ENCODE assay signal across 26 cellular contexts in the genomic region with DNA sequence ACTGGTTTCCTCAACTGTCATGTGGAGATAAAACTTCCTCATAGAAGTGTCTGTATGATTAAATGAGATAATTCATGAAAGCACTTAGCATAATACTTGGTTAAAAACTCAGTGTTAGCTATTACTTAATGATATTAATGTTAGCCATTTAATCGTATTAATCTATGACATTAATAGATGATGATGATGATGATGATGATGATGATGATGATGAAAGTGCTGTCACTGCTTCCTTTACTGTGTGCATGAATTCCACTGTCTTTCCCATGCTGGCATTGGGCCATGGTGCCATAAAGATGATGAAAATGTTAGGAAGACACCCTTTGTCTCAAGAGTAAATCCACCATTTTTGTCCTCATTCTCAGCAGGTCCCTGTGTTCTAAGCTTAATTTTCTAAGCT.
DNase-seq lines count a peak whose midpoint lies in the region; ATAC-seq and TF ChIP-seq lines count a peak whose summit lies in the region.
"Had no signal": no experiment of that assay in that cellular context is flagged by ENCODE, and none has a peak within 500 bp of the region (broad histone marks: within the 10 kb centered on the region; RNA-seq: fewer than 3 reads in every experiment).

No MANE protein-coding gene starts in this region.

- H3K9me3 ChIP-seq in fibroblast of lung (ENCODE audit: control insufficient read depth, insufficient read depth, low read depth, low read length) = no peaks in the 10 kb centered on the region
- no peaks in the 10 kb centered on the region for H3K9me3 ChIP-seq in smooth muscle cell (replicated peaks; ENCODE audit: low read depth)
- H3K9me3 ChIP-seq: A549, HAP-1, MG63 had no signal

- peak overlapping the region; percentile 94 for H3K27ac Mint-ChIP-seq in HFFc6
- H3K27ac Mint-ChIP-seq: GM23338 had no signal

- H3K9me3 Mint-ChIP-seq in HFFc6 = no peaks in the 10 kb centered on the region
- H3K9me3 Mint-ChIP-seq: CD4-positive, alpha-beta memory T cell; GM23338 had no signal

- no peaks in the 10 kb centered on the region for H3K27me3 Mint-ChIP-seq in HFFc6 (ENCODE audit: insufficient read depth)
- H3K27me3 Mint-ChIP-seq: CD4-positive, alpha-beta memory T cell had no signal

- ATAC-seq in HG02610 (IDR thresholded peaks at IDR 0.05; ENCODE audit: unreplicated experiment) = no peak
- ATAC-seq: GM12878, GM23338, Panc1 had no signal

- H3F3A ChIP-seq in smooth muscle cell (ENCODE audit: low read depth) = no peaks in the 10 kb centered on the region

- WGBS in smooth muscle cell (ENCODE audit: low lambda C conversion rate) = 100% methylated on average over 1 of the region's 1 CpG

- peak overlapping the region; percentile 80; the same call in 1 of the 2 replicates for H3K4me3 Mint-ChIP-seq in HFFc6
- H3K4me3 Mint-ChIP-seq: CD4-positive, alpha-beta memory T cell; GM23338 had no signal

- peaks cover 11% of the 10 kb centered on the region for H3K36me3 Mint-ChIP-seq in HFFc6 (ENCODE audit: low read depth)

- 0 out of 2 replicates have a peak, but pooled peaks cover 5% of the 10 kb centered on the region for H3K36me3 ChIP-seq in ACC112 (ENCODE audit: insufficient read depth, low read length)
- no peaks in the 10 kb centered on the region for H3K36me3 ChIP-seq in fibroblast of lung (ENCODE audit: control insufficient read depth, insufficient read depth, low read length)
- no peaks in the 10 kb centered on the region for H3K36me3 ChIP-seq in smooth muscle cell (ENCODE audit: low read depth)
- H3K36me3 ChIP-seq: HAP-1, MG63 had no signal

- H3K4me2 ChIP-seq in fibroblast of lung (ENCODE audit: extremely low read depth, insufficient read depth, low read length) = no peak overlapping the region
- peak overlapping the region; percentile 76 for H3K4me2 ChIP-seq in smooth muscle cell
- H3K4me2 ChIP-seq: A549, GM23338 had no signal

- H2AFZ ChIP-seq in ACC112 (ENCODE audit: low read length, unreplicated experiment) = no peak overlapping the region
- H2AFZ ChIP-seq in fibroblast of lung (ENCODE audit: low read length) = no peak overlapping the region
- no peak overlapping the region for H2AFZ ChIP-seq in smooth muscle cell (ENCODE audit: low read depth)
- H2AFZ ChIP-seq: GM23338 had no signal

- no peaks in the 10 kb centered on the region for H3K79me2 ChIP-seq in ACC112 (ENCODE audit: control insufficient read depth, insufficient read depth, low read length, unreplicated experiment)
- no peaks in the 10 kb centered on the region for H3K79me2 ChIP-seq in fibroblast of lung (ENCODE audit: control insufficient read depth, insufficient read depth, low read length)
- no peaks in the 10 kb centered on the region for H3K79me2 ChIP-seq in smooth muscle cell (ENCODE audit: low read depth)

- H3K27ac ChIP-seq in ACC112 (ENCODE audit: low read depth, low read length) (peak overlapping the region; percentile 74), fibroblast of lung (ENCODE audit: insufficient read depth, low read length) (peak overlapping the region; percentile 35), smooth muscle cell (ENCODE audit: low read depth) (peak overlapping the region; percentile 82)
- H3K27ac ChIP-seq: A549, RWPE1 had no signal

- DNase-seq in HFFc6 (no peak), fibroblast of lung (ENCODE audit: low read depth in 2 of 2) (no peak), smooth muscle cell (lab: John Stamatoyannopoulos, UW; ENCODE audit: unreplicated experiment) (no peak), kidney glomerular epithelial cell (lab: John Stamatoyannopoulos, UW) (no peak), germinal center (ENCODE audit: low spot score) (no peak)
- DNase-seq: C1 segment of cervical spinal cord; CD4-positive, alpha-beta memory T cell; COR-L47; DMS79; GDM1; KBM-7; NCI-H1417; NCI-H1694; NCI-H2029 treated with DMSO at 0.1 percent for 48 hours; NCI-H446 treated with DMSO at 0.1 percent for 48 hours; NCI-H526; SHP77 had no signal

- H3K27me3 ChIP-seq in ACC112 (ENCODE audit: insufficient read depth, low read length) = no peaks in the 10 kb centered on the region
- no peaks in the 10 kb centered on the region for H3K27me3 ChIP-seq in fibroblast of lung (ENCODE audit: control insufficient read depth, insufficient read depth, low read length)
- H3K27me3 ChIP-seq in smooth muscle cell (ENCODE audit: low read depth) = no peaks in the 10 kb centered on the region
- H3K27me3 ChIP-seq: MG63 had no signal

- no peaks in the 10 kb centered on the region for H4K20me1 ChIP-seq in fibroblast of lung (ENCODE audit: control insufficient read depth, extremely low read depth, insufficient read depth, low read length)
- H4K20me1 ChIP-seq in smooth muscle cell (ENCODE audit: low read depth) = no peaks in the 10 kb centered on the region

- no peak for TF ChIP-seq CTCF in HFFc6 (IDR thresholded peaks at IDR 0.05)
- TF ChIP-seq CTCF in fibroblast of lung (conservative IDR thresholded peaks at IDR 0.05 in 1 of 2, IDR thresholded peaks at IDR 0.05 in 1 of 2; ENCODE audit: low read depth in 1 of 2, low read length in 2 of 2) = no peak
- no peak for TF ChIP-seq CTCF in smooth muscle cell (IDR thresholded peaks at IDR 0.05; ENCODE audit: borderline replicate concordance, insufficient read depth, poor library complexity, severe bottlenecking)

- H3K9ac ChIP-seq in fibroblast of lung (ENCODE audit: insufficient read depth, low read length) = no peak overlapping the region
- peak overlapping the region; percentile 36 for H3K9ac ChIP-seq in smooth muscle cell (ENCODE audit: low read depth)

- H3K4me1 ChIP-seq in ACC112 (ENCODE audit: control insufficient read depth, insufficient read depth, low read length, unreplicated experiment) (peaks cover 29% of the 10 kb centered on the region), fibroblast of lung (ENCODE audit: control insufficient read depth, extremely low read depth, insufficient read depth, low read length) (peaks cover 4% of the 10 kb centered on the region), smooth muscle cell (ENCODE audit: low read depth) (no peaks in the 10 kb centered on the region)
- H3K4me1 ChIP-seq: A549, HAP-1 had no signal

- H3K4me1 Mint-ChIP-seq in HFFc6 (ENCODE audit: low read depth) = peaks cover 50% of the 10 kb centered on the region
- H3K4me1 Mint-ChIP-seq: CD4-positive, alpha-beta memory T cell; GM23338 had no signal

- H3K4me3 ChIP-seq in ACC112 (ENCODE audit: low read depth, low read length) (no peak overlapping the region), fibroblast of lung (replicated peaks in 1 of 4; ENCODE audit: control extremely low read depth in 1 of 4, insufficient read depth in 1 of 4, low read depth in 3 of 4, low read length in 4 of 4) (no peak overlapping the region), smooth muscle cell (no peak overlapping the region)
- H3K4me3 ChIP-seq: A549, GM12878, GM23338, HAP-1, MG63 had no signal
